12 cellular contexts compared by ENCODE assay signal in genomic region chr2:99648115-99648850, GRCh38.
A peak's percentile ranks its signal among the peaks of the same experiment; 100 is the strongest.
DNase-seq lines count a peak whose midpoint lies in the region; ATAC-seq, FAIRE-seq and TF ChIP-seq lines count a peak whose summit lies in the region.
"Had no signal": no experiment of that assay in that cellular context is flagged by ENCODE, and none has a peak within 500 bp of the region (broad histone marks: within the 10 kb centered on the region; RNA-seq: fewer than 3 reads in every experiment).

No MANE protein-coding gene starts in this region.

- H3K9ac ChIP-seq in astrocyte (ENCODE audit: low read length): no peak overlapping the region

- H3K9me3 ChIP-seq in astrocyte (ENCODE audit: insufficient read depth, low read depth, low read length): no peaks in the 10 kb centered on the region
- H3K9me3 ChIP-seq: neutrophil had no signal

- H4K20me1 ChIP-seq in astrocyte (ENCODE audit: insufficient read depth, low read length): no peaks in the 10 kb centered on the region

- no peak overlapping the region for H2AFZ ChIP-seq in astrocyte (ENCODE audit: low read depth, low read length)

- no peaks in the 10 kb centered on the region for H3K79me2 ChIP-seq in astrocyte (ENCODE audit: insufficient read depth, low read length)

- ATAC-seq in HG02840 (IDR thresholded peaks at IDR 0.05; ENCODE audit: low FRiP score, unreplicated experiment): no peak
- ATAC-seq: HCT116 had no signal

- H3K4me3 Mint-ChIP-seq in IgD-negative memory B cell (no peak overlapping the region), astrocyte (ENCODE audit: unreplicated experiment) (no peak overlapping the region)

- no peak overlapping the region for H3K4me3 ChIP-seq in astrocyte (ENCODE audit: insufficient read depth, low read depth, low read length)
- H3K4me3 ChIP-seq: SK-N-MC had no signal

- FAIRE-seq in astrocyte (lab: Jason Lieb, UNC): peak; percentile 72
- FAIRE-seq in GM19239 (lab: Jason Lieb, UNC): no peak

- DNase-seq in astrocyte (ENCODE audit: low read depth): peak; percentile 70
- DNase-seq in inferior parietal cortex (ENCODE audit: extremely low spot score): peak; percentile 60
- peak; percentile 79 for DNase-seq in stromal cell of bone marrow (ENCODE audit: low read depth)
- DNase-seq in NCI-H187 treated with DMSO at 0.1 percent for 48 hours (lab: John Stamatoyannopoulos, UW): no peak
- no peak for DNase-seq in GM19239 (ENCODE audit: insufficient read length, low spot score)
- DNase-seq in HUDEP-2 (lab: John Stamatoyannopoulos, UW; ENCODE audit: unreplicated experiment in 76 of 76): no peak
- DNase-seq: DND-41 had no signal

- no peak overlapping the region for H3K27ac ChIP-seq in astrocyte (ENCODE audit: low read depth, low read length)
- H3K27ac ChIP-seq: neutrophil, SK-N-MC had no signal

- H3K4me2 ChIP-seq in astrocyte (ENCODE audit: low read length): no peak overlapping the region

- no peaks in the 10 kb centered on the region for H3K36me3 ChIP-seq in astrocyte (ENCODE audit: insufficient read depth, low read length)
- H3K36me3 ChIP-seq: neutrophil had no signal

- H3K36me3 Mint-ChIP-seq in IgD-negative memory B cell (peaks cover 27% of the 10 kb centered on the region), astrocyte (ENCODE audit: low read depth, unreplicated experiment) (peaks cover 2% of the 10 kb centered on the region)

- H3K27ac Mint-ChIP-seq in IgD-negative memory B cell: peak overlapping the region in 2 of 3 donors; percentile 17 to 34
- no peak overlapping the region for H3K27ac Mint-ChIP-seq in astrocyte (ENCODE audit: unreplicated experiment)

- no peaks in the 10 kb centered on the region for H3K27me3 ChIP-seq in astrocyte (ENCODE audit: insufficient read depth, low read length)
- H3K27me3 ChIP-seq: neutrophil had no signal

- H3K4me1 ChIP-seq in astrocyte (ENCODE audit: insufficient read depth, low read length): peaks cover 15% of the 10 kb centered on the region

- TF ChIP-seq CTCF in astrocyte (IDR thresholded peaks at IDR 0.05; ENCODE audit: insufficient read depth, low read depth, low read length): no peak

- H3K27me3 Mint-ChIP-seq in IgD-negative memory B cell (no peaks in the 10 kb centered on the region), astrocyte (ENCODE audit: low read depth, unreplicated experiment) (no peaks in the 10 kb centered on the region)

- H3K4me1 Mint-ChIP-seq in IgD-negative memory B cell (peaks cover 0 to 6% (median 3%) of the 10 kb centered on the region in 3 donors), astrocyte (ENCODE audit: low read depth, unreplicated experiment) (peaks cover 21% of the 10 kb centered on the region)

- H3K9me3 Mint-ChIP-seq in IgD-negative memory B cell (peaks cover 0 to 6% (median 0%) of the 10 kb centered on the region in 3 donors), astrocyte (ENCODE audit: unreplicated experiment) (no peaks in the 10 kb centered on the region)

Comparison
In these comparisons a context has a peak if more than half of its experiments do, and no peak if none do; other contexts are left out.
1. DNase-seq: peak in astrocyte (single experiment), inferior parietal cortex (single experiment) and stromal cell of bone marrow (single experiment); none in NCI-H187 treated with DMSO at 0.1 percent for 48 hours (single experiment), GM19239 (single experiment) and HUDEP-2 (0 of 76).